ENCODE assay signal across 14 cellular contexts in the genomic region with DNA sequence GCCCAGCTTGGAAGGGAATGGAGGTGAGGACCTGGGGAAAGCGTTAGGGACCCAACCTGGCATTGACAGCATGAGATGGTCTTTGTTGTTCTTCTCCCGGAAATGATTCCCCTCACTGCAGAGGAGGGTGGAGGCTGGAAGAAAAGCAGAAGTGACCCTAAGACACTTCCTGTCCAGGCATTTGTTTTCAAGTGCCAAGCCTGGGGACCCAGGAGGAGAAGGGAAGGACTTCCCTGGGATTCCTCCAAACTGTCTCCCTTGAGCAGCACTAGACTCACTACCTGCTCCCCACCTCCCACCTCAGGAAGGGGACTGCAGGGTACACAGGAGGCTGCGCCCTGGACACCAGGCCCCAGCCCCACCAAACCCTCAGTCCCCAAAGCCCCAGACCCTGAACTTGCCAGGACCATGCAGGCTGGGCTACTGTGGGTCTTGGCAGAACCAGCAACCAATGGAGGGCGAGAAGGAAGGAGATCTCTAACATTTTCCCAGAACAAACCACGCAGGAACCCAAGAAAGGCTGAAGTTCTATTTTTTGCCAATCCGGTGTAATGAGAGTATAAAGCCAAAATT. TPM values are rescaled to one million over a fixed set of nuclear protein-coding genes. Genes with fewer than 3 reads are reported as not detected.
DNase-seq lines count a peak whose midpoint lies in the region; ATAC-seq, FAIRE-seq and TF ChIP-seq lines count a peak whose summit lies in the region.
"Had no signal": no experiment of that assay in that cellular context is flagged by ENCODE, and none has a peak within 500 bp of the region (broad histone marks: within the 10 kb centered on the region; RNA-seq: fewer than 3 reads in every experiment).

No MANE protein-coding gene starts in this region.

- no peak overlapping the region for H3K27ac Mint-ChIP-seq in endodermal cell
- H3K27ac Mint-ChIP-seq in stimulated activated memory B cell treated with anti-CD40 and anti-IgM and Interleukin-4, amounts not matched to agents 10 μg/mL and 1 μg/mL and 100 μg/mL, for 72 hours, result peak overlapping the region; percentile 87
- H3K27ac Mint-ChIP-seq: activated naive CD8-positive, alpha-beta T cell treated with anti-CD3 and anti-CD28 coated beads, Interleukin-2, amount 50 U/mL, for 24 hours; IgD-negative memory B cell; T-helper 1 cell treated with Interleukin-12 subunit alpha and Interleukin-12 subunit beta and Interleukin-4 antibody, amounts not matched to agents 30 μg/mL and 1 μg/mL, for 36 hours had no signal

- no peaks in the 10 kb centered on the region for H4K20me1 ChIP-seq in OCI-LY3 (ENCODE audit: insufficient read depth, low read length)

- peaks cover 13% of the 10 kb centered on the region for H3K4me1 Mint-ChIP-seq in endodermal cell
- peaks cover 39% of the 10 kb centered on the region for H3K4me1 Mint-ChIP-seq in stimulated activated memory B cell treated with anti-CD40 and anti-IgM and Interleukin-4, amounts not matched to agents 10 μg/mL and 1 μg/mL and 100 μg/mL, for 72 hours

- H3K79me2 ChIP-seq in OCI-LY3 (ENCODE audit: low read length), result no peaks in the 10 kb centered on the region

- H3K9ac ChIP-seq in OCI-LY3 (ENCODE audit: low read length) (no peak overlapping the region), endodermal cell (ENCODE audit: extremely low read depth, low read length, poor library complexity, severe bottlenecking) (no peak overlapping the region)

- H3K36me3 ChIP-seq in OCI-LY3 (replicated peaks; ENCODE audit: low read depth, low read length) (no peaks in the 10 kb centered on the region), endodermal cell (ENCODE audit: control insufficient read depth, insufficient read depth, low read length) (no peaks in the 10 kb centered on the region), WERI-Rb-1 (no peaks in the 10 kb centered on the region)
- H3K36me3 ChIP-seq: tibial nerve had no signal

- no peak for ATAC-seq in stimulated activated memory B cell treated with anti-CD40 and anti-IgM and Interleukin-4, amounts not matched to agents 10 μg/mL and 1 μg/mL and 100 μg/mL, for 72 hours
- no peak for ATAC-seq in GM19351 (IDR thresholded peaks at IDR 0.05; ENCODE audit: unreplicated experiment)
- ATAC-seq: activated naive CD8-positive, alpha-beta T cell treated with anti-CD3 and anti-CD28 coated beads, Interleukin-2, amount 50 U/mL, for 24 hours; HCT116 had no signal

- no peaks in the 10 kb centered on the region for H3K36me3 Mint-ChIP-seq in endodermal cell (ENCODE audit: low read depth)
- H3K36me3 Mint-ChIP-seq in stimulated activated memory B cell treated with anti-CD40 and anti-IgM and Interleukin-4, amounts not matched to agents 10 μg/mL and 1 μg/mL and 100 μg/mL, for 72 hours, result no peaks in the 10 kb centered on the region
- H3K36me3 Mint-ChIP-seq: IgD-negative memory B cell had no signal

- peaks cover 14% of the 10 kb centered on the region for H3K27me3 Mint-ChIP-seq in endodermal cell (ENCODE audit: insufficient read depth)
- H3K27me3 Mint-ChIP-seq in stimulated activated memory B cell treated with anti-CD40 and anti-IgM and Interleukin-4, amounts not matched to agents 10 μg/mL and 1 μg/mL and 100 μg/mL, for 72 hours, result no peaks in the 10 kb centered on the region
- H3K27me3 Mint-ChIP-seq: IgD-negative memory B cell had no signal

- no peak for TF ChIP-seq CTCF in OCI-LY3 (IDR thresholded peaks at IDR 0.05; ENCODE audit: low read depth, low read length)
- TF ChIP-seq CTCF in endodermal cell (conservative IDR thresholded peaks at IDR 0.05), result no peak
- no peak for TF ChIP-seq CTCF in WERI-Rb-1 (IDR thresholded peaks at IDR 0.05; ENCODE audit: low read depth, low read length)

- peak; percentile 65 for FAIRE-seq in GM19239 (lab: Jason Lieb, UNC)

- H2AFZ ChIP-seq in OCI-LY3 (ENCODE audit: low read depth, low read length), result 0 out of 2 replicates have a peak overlapping the region, but pooled peaks have one; percentile 12

- whole genome bisulfite sequencing in endodermal cell (ENCODE audit: insufficient coverage in 1 of 2, insufficient read length in 1 of 2), 2 experiments, result 83 to 94% methylated on average over 2 to 6 of the region's 6 CpGs

- H3K9me3 ChIP-seq in OCI-LY3 (ENCODE audit: insufficient read depth, low read length), result no peaks in the 10 kb centered on the region
- H3K9me3 ChIP-seq in endodermal cell (ENCODE audit: control insufficient read depth, low read length), result no peaks in the 10 kb centered on the region
- no peaks in the 10 kb centered on the region for H3K9me3 ChIP-seq in WERI-Rb-1 (ENCODE audit: severe bottlenecking)

- H3K4me1 ChIP-seq in OCI-LY3 (ENCODE audit: low read length), result peaks cover 7% of the 10 kb centered on the region; the same call in 1 of the 2 replicates
- H3K4me1 ChIP-seq in endodermal cell (ENCODE audit: control insufficient read depth, insufficient read depth, low read length), result no peaks in the 10 kb centered on the region
- H3K4me1 ChIP-seq: tibial nerve had no signal

- no peak overlapping the region for H3K4me3 Mint-ChIP-seq in endodermal cell
- no peak overlapping the region for H3K4me3 Mint-ChIP-seq in stimulated activated memory B cell treated with anti-CD40 and anti-IgM and Interleukin-4, amounts not matched to agents 10 μg/mL and 1 μg/mL and 100 μg/mL, for 72 hours
- H3K4me3 Mint-ChIP-seq: activated naive CD8-positive, alpha-beta T cell treated with anti-CD3 and anti-CD28 coated beads, Interleukin-2, amount 50 U/mL, for 24 hours; T-helper 1 cell treated with Interleukin-12 subunit alpha and Interleukin-12 subunit beta and Interleukin-4 antibody, amounts not matched to agents 30 μg/mL and 1 μg/mL, for 36 hours had no signal

- no peak overlapping the region for H3K4me3 ChIP-seq in OCI-LY3 (ENCODE audit: low read length)
- no peak overlapping the region for H3K4me3 ChIP-seq in endodermal cell (ENCODE audit: low read length)
- H3K4me3 ChIP-seq in WERI-Rb-1 (ENCODE audit: low read depth, low read length), result no peak overlapping the region
- H3K4me3 ChIP-seq: tibial nerve had no signal

- no peak overlapping the region for H3K27ac ChIP-seq in OCI-LY3 (ENCODE audit: low read length)
- no peak overlapping the region for H3K27ac ChIP-seq in endodermal cell (ENCODE audit: low read depth, low read length)
- H3K27ac ChIP-seq in WERI-Rb-1, result no peak overlapping the region
- H3K27ac ChIP-seq: tibial nerve had no signal

- no peak overlapping the region for H3K4me2 ChIP-seq in OCI-LY3 (ENCODE audit: low read length)

- no peaks in the 10 kb centered on the region for H3K9me3 Mint-ChIP-seq in endodermal cell
- no peaks in the 10 kb centered on the region for H3K9me3 Mint-ChIP-seq in stimulated activated memory B cell treated with anti-CD40 and anti-IgM and Interleukin-4, amounts not matched to agents 10 μg/mL and 1 μg/mL and 100 μg/mL, for 72 hours
- H3K9me3 Mint-ChIP-seq: activated naive CD8-positive, alpha-beta T cell treated with anti-CD3 and anti-CD28 coated beads, Interleukin-2, amount 50 U/mL, for 24 hours; IgD-negative memory B cell; T-helper 1 cell treated with Interleukin-12 subunit alpha and Interleukin-12 subunit beta and Interleukin-4 antibody, amounts not matched to agents 30 μg/mL and 1 μg/mL, for 36 hours had no signal

- H3K27me3 ChIP-seq in OCI-LY3 (ENCODE audit: low read depth, low read length), result peaks cover 9% of the 10 kb centered on the region; the same call in 1 of the 2 replicates
- no peaks in the 10 kb centered on the region for H3K27me3 ChIP-seq in endodermal cell (ENCODE audit: control insufficient read depth, insufficient read depth, low read length, poor library complexity, severe bottlenecking)
- no peaks in the 10 kb centered on the region for H3K27me3 ChIP-seq in WERI-Rb-1 (ENCODE audit: insufficient read depth, low read depth, severe bottlenecking)
- H3K27me3 ChIP-seq: tibial nerve had no signal

- DNase-seq in GM19239 (ENCODE audit: insufficient read length, low spot score), result no peak
- DNase-seq in endodermal cell, result peak; percentile 33
- DNase-seq in WERI-Rb-1, result no peak
- DNase-seq in KG1 (lab: John Stamatoyannopoulos, UW), result no peak
- no peak for DNase-seq in activated T-cell treated with anti-CD3 and anti-CD28 coated beads for 4 hours
- DNase-seq: activated naive CD8-positive, alpha-beta T cell treated with anti-CD3 and anti-CD28 coated beads, Interleukin-2, amount 50 U/mL, for 24 hours had no signal

RNA-seq across cellular contexts. Expression of gene VIPR1, which starts 9.8 kb away (rescaled TPM):
- total RNA-seq in endodermal cell, result 10 to 100 TPM; 12.9 to 14.7 TPM
- 2.2 TPM for polyA plus RNA-seq in endodermal cell (2013, experiment 1 of 2)
- polyA plus RNA-seq in endodermal cell (2013, experiment 2 of 2), result 1.4 TPM
- total RNA-seq: myocyte had no signal
